Comparison of ENCODE assay signal across 22 cellular contexts in genomic region chr19:45616709-45617027, GRCh38. TPM values are rescaled to one million over a fixed set of nuclear protein-coding genes. Genes with fewer than 3 reads are reported as not detected.
DNase-seq lines count a peak whose midpoint lies in the region; ATAC-seq and TF ChIP-seq lines count a peak whose summit lies in the region.
"Had no signal": no experiment of that assay in that cellular context is flagged by ENCODE, and none has a peak within 500 bp of the region (broad histone marks: within the 10 kb centered on the region; RNA-seq: fewer than 3 reads in every experiment).

No MANE protein-coding gene starts in this region.

- BruUV-seq in Caco-2 (replicated peaks; lab: Mats Ljungman, UMichigan): no TSS peak

- H3K4me2 ChIP-seq in DOHH2 (ENCODE audit: low read length): peak overlapping the region; percentile 53
- peak overlapping the region; percentile 93 for H3K4me2 ChIP-seq in neuronal stem cell (ENCODE audit: insufficient read depth, low read length, poor library complexity, severe bottlenecking)

- H2BK120ac ChIP-seq in neuronal stem cell (ENCODE audit: low read depth, low read length): no peak overlapping the region

- no peak for DNase-seq in RWPE2 (ENCODE audit: low spot score)
- DNase-seq in esophagus squamous epithelium (lab: John Stamatoyannopoulos, UW): no peak
- no peak for DNase-seq in neuronal stem cell (ENCODE audit: low spot score)
- DNase-seq in Caco-2: no peak
- DNase-seq in stimulated activated CD8-positive, alpha-beta memory T cell treated with anti-CD3 and anti-CD28 coated beads, Interleukin-4, amount 100 ng/mL, for 48 hours: no peak
- DNase-seq: cerebellar nuclear complex had no signal

- H4K8ac ChIP-seq in neuronal stem cell (ENCODE audit: low read depth, low read length): no peak overlapping the region

- H3K27ac Mint-ChIP-seq in Caco-2 (ENCODE audit: unreplicated experiment): no peak overlapping the region
- H3K27ac Mint-ChIP-seq: activated CD8-positive, alpha-beta T cell treated with anti-CD3 and anti-CD28 coated beads, Interleukin-2, amount 10 ng/mL, durations not matched to agents 7 days and 5 days; activated naive CD4-positive, alpha-beta T cell treated with anti-CD3 and anti-CD28 coated beads for 36 hours; T-helper 1 cell treated with Interleukin-12 subunit alpha and Interleukin-12 subunit beta and Interleukin-4 antibody, amounts not matched to agents 30 μg/mL and 1 μg/mL, for 36 hours had no signal

- H3K4me3 Mint-ChIP-seq in Caco-2 (ENCODE audit: unreplicated experiment): no peak overlapping the region
- H3K4me3 Mint-ChIP-seq: activated CD8-positive, alpha-beta T cell treated with anti-CD3 and anti-CD28 coated beads, Interleukin-2, amount 10 ng/mL, durations not matched to agents 7 days and 5 days; activated naive CD4-positive, alpha-beta T cell treated with anti-CD3 and anti-CD28 coated beads for 36 hours; activated T-cell treated with anti-CD3 and anti-CD28 coated beads, Interleukin-2, amount 50 U/mL, for 24 hours; naive thymus-derived CD8-positive, alpha-beta T cell; T-helper 1 cell treated with Interleukin-12 subunit alpha and Interleukin-12 subunit beta and Interleukin-4 antibody, amounts not matched to agents 30 μg/mL and 1 μg/mL, for 36 hours had no signal

- WGBS in esophagus squamous epithelium, 2 donors: 73 to 95% methylated on average over 4 to 5 of the region's 10 CpGs
- no CpG with 5 or more reads among the region's 10 CpGs for WGBS in neuronal stem cell (ENCODE audit: extremely low coverage in 2 of 2, insufficient read length in 2 of 2, insufficient replicate concordance in 1 of 2), 2 donors

- H3K79me1 ChIP-seq in neuronal stem cell (ENCODE audit: low read depth, low read length): peaks cover 1% of the 10 kb centered on the region

- H3K18ac ChIP-seq in neuronal stem cell (ENCODE audit: low read length): peak overlapping the region; percentile 95

- CTCF ChIA-PET in Caco-2 (lab: Charles Lee): interaction anchor here (0.8 to 1.9 kb wide), 2 partner anchors 24 to 131 kb away, joined by 3 to 6 read pairs; no protein-coding TSS in a partner anchor

- H3K9me2 ChIP-seq in DOHH2 (replicated peaks; ENCODE audit: control insufficient read depth, low read length): no peaks in the 10 kb centered on the region

- H3K36me3 Mint-ChIP-seq in Caco-2 (ENCODE audit: insufficient read depth, unreplicated experiment): peaks cover 11% of the 10 kb centered on the region

- H3K36me3 ChIP-seq in DOHH2 (ENCODE audit: control insufficient read depth, low read length) (peaks cover 30% of the 10 kb centered on the region), RWPE2 (ENCODE audit: low read depth) (peaks cover 87% of the 10 kb centered on the region), esophagus squamous epithelium (peaks cover 23 to 94% (median 34%) of the 10 kb centered on the region in 3 donors), neuronal stem cell (replicated peaks in 1 of 2; ENCODE audit: control insufficient read depth in 2 of 2, insufficient read depth in 2 of 2, low read length in 2 of 2) (peaks cover 0 to 3% of the 10 kb centered on the region in 2 donors), Caco-2 (ENCODE audit: control insufficient read depth, insufficient read depth, low read length) (no peaks in the 10 kb centered on the region; the same call in 1 of the 2 replicates)
- H3K36me3 ChIP-seq: SJCRH30, WERI-Rb-1 had no signal

- no peak for ATAC-seq in RWPE2 (ENCODE audit: low read depth)
- no peak for ATAC-seq in GM18909 (IDR thresholded peaks at IDR 0.05; ENCODE audit: poor library complexity, unreplicated experiment)
- ATAC-seq in HG02759 (IDR thresholded peaks at IDR 0.05; ENCODE audit: unreplicated experiment): no peak

- H3F3A ChIP-seq in DOHH2 (ENCODE audit: control insufficient read depth, insufficient read depth): 0 out of 2 replicates have a peak, but pooled peaks cover 2% of the 10 kb centered on the region

- H3K4me3 ChIP-seq in DOHH2 (ENCODE audit: low read length): no peak overlapping the region
- H3K4me3 ChIP-seq in RWPE2 (ENCODE audit: severe bottlenecking): no peak overlapping the region
- H3K4me3 ChIP-seq in esophagus squamous epithelium: no peak overlapping the region
- H3K4me3 ChIP-seq in neuronal stem cell (ENCODE audit: low read length in 2 of 2): peak overlapping the region in 1 of 2 donors; percentile 76
- H3K4me3 ChIP-seq in Caco-2 (ENCODE audit: low read depth, low read length): no peak overlapping the region
- H3K4me3 ChIP-seq: heart right ventricle, psoas muscle, SJCRH30, skin epidermis had no signal

- intact Hi-C loops in esophagus squamous epithelium (cut with DNase I) (no loop called here), Caco-2 (cut with micrococcal nuclease; ENCODE audit: unreplicated experiment) (no loop called here)

- H3K27me3 ChIP-seq in DOHH2 (ENCODE audit: control insufficient read depth, low read length): no peaks in the 10 kb centered on the region
- H3K27me3 ChIP-seq in RWPE2 (ENCODE audit: insufficient read depth, poor library complexity, severe bottlenecking): no peaks in the 10 kb centered on the region
- no peaks in the 10 kb centered on the region for H3K27me3 ChIP-seq in esophagus squamous epithelium
- H3K27me3 ChIP-seq in neuronal stem cell (ENCODE audit: control insufficient read depth in 3 of 3, insufficient read depth in 3 of 3, low read depth in 1 of 3, low read length in 3 of 3): no peaks in the 10 kb centered on the region
- no peaks in the 10 kb centered on the region for H3K27me3 ChIP-seq in Caco-2 (replicated peaks; ENCODE audit: control insufficient read depth, insufficient read depth, low read length)
- H3K27me3 ChIP-seq: heart right ventricle, SJCRH30 had no signal

- TF ChIP-seq CTCF in DOHH2 (IDR thresholded peaks at IDR 0.05; ENCODE audit: low read depth, low read length, poor library complexity, severe bottlenecking) (no peak), RWPE2 (IDR thresholded peaks at IDR 0.05; ENCODE audit: poor library complexity, severe bottlenecking) (no peak), esophagus squamous epithelium (IDR thresholded peaks at IDR 0.05) (no peak), Caco-2 (IDR thresholded peaks at IDR 0.05; ENCODE audit: insufficient read depth in 1 of 2, low read depth in 1 of 2, low read length in 1 of 2, severe bottlenecking in 1 of 2, unreplicated experiment in 1 of 2) (no peak)

- H2BK12ac ChIP-seq in neuronal stem cell (ENCODE audit: low read length): peak overlapping the region; percentile 82

- peak overlapping the region; percentile 23 for H2AK5ac ChIP-seq in neuronal stem cell (ENCODE audit: low read depth, low read length)

- peaks cover 11% of the 10 kb centered on the region for H3K4me1 ChIP-seq in DOHH2 (ENCODE audit: control insufficient read depth, low read length)
- H3K4me1 ChIP-seq in RWPE2 (ENCODE audit: insufficient read depth, poor library complexity, severe bottlenecking): peaks cover 19% of the 10 kb centered on the region
- H3K4me1 ChIP-seq in esophagus squamous epithelium: peaks cover 3 to 30% (median 14%) of the 10 kb centered on the region in 3 donors
- peaks cover 0 to 8% of the 10 kb centered on the region in 2 donors for H3K4me1 ChIP-seq in neuronal stem cell (ENCODE audit: control insufficient read depth in 2 of 2, insufficient read depth in 1 of 2, low read depth in 1 of 2, low read length in 2 of 2)
- 0 out of 2 replicates have a peak, but pooled peaks cover 10% of the 10 kb centered on the region for H3K4me1 ChIP-seq in Caco-2

- H3K79me2 ChIP-seq in DOHH2 (ENCODE audit: control insufficient read depth, low read length): no peaks in the 10 kb centered on the region

- no peak overlapping the region for H3K4ac ChIP-seq in neuronal stem cell (ENCODE audit: low read length)

- H3K27ac ChIP-seq in DOHH2 (ENCODE audit: low read depth, low read length) (no peak overlapping the region), RWPE2 (ENCODE audit: poor library complexity, severe bottlenecking) (peak overlapping the region; percentile 95), esophagus squamous epithelium (peak overlapping the region in 3 of 4 donors; percentile 21 to 94 (median 23)), neuronal stem cell (replicated peaks; ENCODE audit: low read length) (no peak overlapping the region)
- H3K27ac ChIP-seq: heart right ventricle, psoas muscle, SJCRH30, WERI-Rb-1 had no signal

- H2BK15ac ChIP-seq in neuronal stem cell (ENCODE audit: low read length): peak overlapping the region; percentile 95

- peak overlapping the region; percentile 64 for H2AFZ ChIP-seq in neuronal stem cell (ENCODE audit: low read length)

- no peak overlapping the region for H3K14ac ChIP-seq in neuronal stem cell (ENCODE audit: low read length)

- peak overlapping the region; percentile 88 for H3K9ac ChIP-seq in neuronal stem cell (ENCODE audit: low read depth, low read length, poor library complexity)

- POLR2A ChIA-PET in Caco-2 (lab: Charles Lee): no interaction called here

- H3K27me3 Mint-ChIP-seq in Caco-2 (ENCODE audit: insufficient read depth, unreplicated experiment): no peaks in the 10 kb centered on the region
- H3K27me3 Mint-ChIP-seq: activated T-cell treated with anti-CD3 and anti-CD28 coated beads, Interleukin-2, amount 50 U/mL, for 24 hours; naive thymus-derived CD8-positive, alpha-beta T cell had no signal

- H3K9me3 ChIP-seq in DOHH2 (ENCODE audit: control insufficient read depth, insufficient read depth, low read length) (no peaks in the 10 kb centered on the region), RWPE2 (ENCODE audit: severe bottlenecking) (no peaks in the 10 kb centered on the region), esophagus squamous epithelium (no peaks in the 10 kb centered on the region), neuronal stem cell (replicated peaks in 1 of 2; ENCODE audit: control insufficient read depth in 2 of 2, insufficient read depth in 1 of 2, low read depth in 1 of 2, low read length in 2 of 2) (no peaks in the 10 kb centered on the region), Caco-2 (no peaks in the 10 kb centered on the region)
- H3K9me3 ChIP-seq: heart right ventricle, psoas muscle, SJCRH30 had no signal

- H4K91ac ChIP-seq in neuronal stem cell (ENCODE audit: low read depth, low read length, poor library complexity): peak overlapping the region; percentile 81

- peaks cover 9% of the 10 kb centered on the region for H3K4me1 Mint-ChIP-seq in Caco-2 (ENCODE audit: low read depth, unreplicated experiment)

- H4K20me1 ChIP-seq in DOHH2 (ENCODE audit: control insufficient read depth, insufficient read depth, low read depth, low read length): no peaks in the 10 kb centered on the region

- no peaks in the 10 kb centered on the region for H3K9me3 Mint-ChIP-seq in Caco-2 (ENCODE audit: unreplicated experiment)
- H3K9me3 Mint-ChIP-seq: activated naive CD4-positive, alpha-beta T cell treated with anti-CD3 and anti-CD28 coated beads for 36 hours; activated T-cell treated with anti-CD3 and anti-CD28 coated beads, Interleukin-2, amount 50 U/mL, for 24 hours; naive thymus-derived CD8-positive, alpha-beta T cell; T-helper 1 cell treated with Interleukin-12 subunit alpha and Interleukin-12 subunit beta and Interleukin-4 antibody, amounts not matched to agents 30 μg/mL and 1 μg/mL, for 36 hours had no signal

- H3K23ac ChIP-seq in neuronal stem cell (ENCODE audit: low read depth, low read length, poor library complexity): peak overlapping the region; percentile 97

- TF ChIP-seq POLR2A in esophagus squamous epithelium (IDR thresholded peaks at IDR 0.05): no peak

- H2BK5ac ChIP-seq in neuronal stem cell (ENCODE audit: low read length): peak overlapping the region; percentile 93

RNA-seq across cellular contexts. Expression of gene GPR4, which starts 14.7 kb away (rescaled TPM):
- 1 to 10 TPM in 3 of 4 donors, under 1 TPM in 1; 0.76 to 1.4 (median 1.2) TPM for total RNA-seq in esophagus squamous epithelium
- polyA plus RNA-seq in neuronal stem cell (2013, experiment 1 of 2): 0.04 TPM
- 0.06 TPM for polyA plus RNA-seq in neuronal stem cell (2013, experiment 2 of 2)
- not detected in 2 replicates for total RNA-seq in Caco-2 (2022)
- total RNA-seq: activated CD8-positive, alpha-beta T cell treated with anti-CD3 and anti-CD28 coated beads, Interleukin-2, amount 10 ng/mL, durations not matched to agents 7 days and 5 days; activated naive CD4-positive, alpha-beta T cell treated with anti-CD3 and anti-CD28 coated beads for 36 hours; Daoy; HepG2; kidney epithelial cell; naive thymus-derived CD8-positive, alpha-beta T cell had no signal
- polyA plus RNA-seq: naive thymus-derived CD8-positive, alpha-beta T cell had no signal

RNA-seq across cellular contexts. Expression of gene EML2, which starts 22.5 kb away (rescaled TPM):
- total RNA-seq in esophagus squamous epithelium (100 to 1,000 TPM in 1 of 4 donors, 10 to 100 TPM in 3; 38.6 to 617 (median 58.3) TPM), Caco-2 (2022) (33.9 and 38.8 TPM in 2 replicates)
- polyA plus RNA-seq in neuronal stem cell (2013, experiment 1 of 2): 8.1 TPM
- polyA plus RNA-seq in neuronal stem cell (2013, experiment 2 of 2): 8.1 TPM

RNA-seq across cellular contexts. Expression of gene OPA3, which starts 32.1 kb away (rescaled TPM):
- total RNA-seq in esophagus squamous epithelium (10 to 100 TPM in 2 of 4 donors, 1 to 10 TPM in 2; 4.7 to 12.4 (median 10.1) TPM), Caco-2 (2022) (16.9 and 17.7 TPM in 2 replicates)
- polyA plus RNA-seq in neuronal stem cell (2013, experiment 1 of 2): 6.8 TPM
- 7.3 TPM for polyA plus RNA-seq in neuronal stem cell (2013, experiment 2 of 2)

RNA-seq across cellular contexts. Expression of gene GIPR, which starts 51.4 kb away (rescaled TPM):
- total RNA-seq in esophagus squamous epithelium: 1 to 10 TPM in 1 of 4 donors, under 1 TPM in 3; 0.44 to 1.1 (median 0.63) TPM
- 0.17 TPM for polyA plus RNA-seq in neuronal stem cell (2013, experiment 1 of 2)
- 0.03 TPM for polyA plus RNA-seq in neuronal stem cell (2013, experiment 2 of 2)
- 2.6 and 4.6 TPM in 2 replicates for total RNA-seq in Caco-2 (2022)
- total RNA-seq: Daoy, psoas muscle had no signal

Comparison
In these comparisons a context has a peak if more than half of its experiments do, and no peak if none do; other contexts are left out.
1. H3K27ac ChIP-seq: peak in RWPE2 (single experiment) and esophagus squamous epithelium (3 of 4); none in DOHH2 (single experiment) and neuronal stem cell (single experiment).